8 cellular contexts compared by ENCODE assay signal in genomic region chr13:33611016-33611805, GRCh38.
DNase-seq lines count a peak whose midpoint lies in the region; ATAC-seq and TF ChIP-seq lines count a peak whose summit lies in the region.

No MANE protein-coding gene starts in this region.

- no peak for ATAC-seq in activated T-helper 17 cell treated with anti-CD3 and anti-CD28 coated beads, Interleukin-2, amount 50 U/mL, for 72 hours (replicated peaks)
- ATAC-seq in GM19395 (IDR thresholded peaks at IDR 0.05; ENCODE audit: unreplicated experiment) (no peak), HG02571 (IDR thresholded peaks at IDR 0.05; ENCODE audit: unreplicated experiment) (no peak), GM19035 (IDR thresholded peaks at IDR 0.05; ENCODE audit: unreplicated experiment) (no peak)

- TF ChIP-seq CTCF in cardiac muscle cell (IDR thresholded peaks at IDR 0.05; ENCODE audit: low read depth, low read length) = no peak

- H3K27me3 ChIP-seq in cardiac muscle cell = no peaks in the 10 kb centered on the region

- H3K27me3 Mint-ChIP-seq in activated T-helper 17 cell treated with anti-CD3 and anti-CD28 coated beads, Interleukin-2, amount 50 U/mL, for 72 hours = no peaks in the 10 kb centered on the region

- no peaks in the 10 kb centered on the region for H3K9me3 ChIP-seq in cardiac muscle cell (ENCODE audit: low read depth)

- H3K9me3 Mint-ChIP-seq in activated T-helper 17 cell treated with anti-CD3 and anti-CD28 coated beads, Interleukin-2, amount 50 U/mL, for 72 hours = peaks cover 3% of the 10 kb centered on the region

- H3K36me3 ChIP-seq in cardiac muscle cell = no peaks in the 10 kb centered on the region

- peak overlapping the region; percentile 65 for H3K27ac ChIP-seq in cardiac muscle cell

- peak overlapping the region; percentile 93 for H3K27ac Mint-ChIP-seq in activated T-helper 17 cell treated with anti-CD3 and anti-CD28 coated beads, Interleukin-2, amount 50 U/mL, for 72 hours

- no peaks in the 10 kb centered on the region for H3K36me3 Mint-ChIP-seq in activated T-helper 17 cell treated with anti-CD3 and anti-CD28 coated beads, Interleukin-2, amount 50 U/mL, for 72 hours (ENCODE audit: low read depth)

- H3K4me3 ChIP-seq in cardiac muscle cell = no peak overlapping the region

- peaks cover 27% of the 10 kb centered on the region for H3K4me1 Mint-ChIP-seq in activated T-helper 17 cell treated with anti-CD3 and anti-CD28 coated beads, Interleukin-2, amount 50 U/mL, for 72 hours

- H3K4me1 ChIP-seq in cardiac muscle cell (ENCODE audit: low read depth) = peaks cover 4% of the 10 kb centered on the region

- peak overlapping the region; percentile 87 for H3K4me3 Mint-ChIP-seq in activated T-helper 17 cell treated with anti-CD3 and anti-CD28 coated beads, Interleukin-2, amount 50 U/mL, for 72 hours

- DNase-seq in HuH-7 (ENCODE audit: low spot score) = peak; percentile 33
- DNase-seq in cardiac muscle cell (ENCODE audit: low read depth in 1 of 2, low spot score in 1 of 2) = peak in 1 of 2 donors; percentile 95
- DNase-seq in putamen (ENCODE audit: low spot score) = peak; percentile 80
- DNase-seq in KG1 (lab: John Stamatoyannopoulos, UW) = no peak
